In genomic region chr12:44812062-44812461, GRCh38 we compare ENCODE assay signal across 8 cellular contexts.
DNase-seq lines count a peak whose midpoint lies in the region; ATAC-seq, FAIRE-seq and TF ChIP-seq lines count a peak whose summit lies in the region.

No MANE protein-coding gene starts in this region.

- H3K9me3 ChIP-seq in T-helper 17 cell (ENCODE audit: control insufficient read depth, low read length, poor library complexity, severe bottlenecking), result no peaks in the 10 kb centered on the region

- no peaks in the 10 kb centered on the region for H3K27me3 Mint-ChIP-seq in T-helper 17 cell
- no peaks in the 10 kb centered on the region for H3K27me3 Mint-ChIP-seq in glutamatergic neuron (ENCODE audit: unreplicated experiment)

- H3K4me3 Mint-ChIP-seq in T-helper 17 cell (no peak overlapping the region), glutamatergic neuron (ENCODE audit: unreplicated experiment) (no peak overlapping the region)

- DNase-seq in T-helper 17 cell (peak in 1 of 3 donors; percentile 30), iPS-NIHi7 (ENCODE audit: extremely low spot score) (peak; percentile 15), glutamatergic neuron (no peak), HTR-8/SVneo (ENCODE audit: insufficient read length, low spot score) (no peak)

- peak overlapping the region; percentile 61 for H3K27ac Mint-ChIP-seq in T-helper 17 cell
- H3K27ac Mint-ChIP-seq in glutamatergic neuron (ENCODE audit: unreplicated experiment), result no peak overlapping the region

- H3K36me3 Mint-ChIP-seq in T-helper 17 cell (ENCODE audit: low read depth) (no peaks in the 10 kb centered on the region), glutamatergic neuron (ENCODE audit: unreplicated experiment) (no peaks in the 10 kb centered on the region)

- ATAC-seq in GM21447 (IDR thresholded peaks at IDR 0.05; ENCODE audit: unreplicated experiment), result peak; percentile 81
- ATAC-seq in T-helper 17 cell, result peak; percentile 82
- ATAC-seq in activated CD4-positive, CD25-positive, alpha-beta regulatory T cell treated with anti-CD3 and anti-CD28 coated beads, Interleukin-2, amount 50 U/mL, for 24 hours, result no peak
- no peak for ATAC-seq in HG02973 (IDR thresholded peaks at IDR 0.05; ENCODE audit: unreplicated experiment)

- FAIRE-seq in HTR-8/SVneo (lab: Jason Lieb, UNC), result no peak

- H3K4me1 Mint-ChIP-seq in T-helper 17 cell (peaks cover 17% of the 10 kb centered on the region), glutamatergic neuron (ENCODE audit: low read depth, unreplicated experiment) (peaks cover 5% of the 10 kb centered on the region)

- no peaks in the 10 kb centered on the region for H3K9me3 Mint-ChIP-seq in glutamatergic neuron (ENCODE audit: unreplicated experiment)

- TF ChIP-seq CTCF in GM12873 (IDR thresholded peaks at IDR 0.05; ENCODE audit: insufficient read depth, low read depth, low read length, missing control alignments) (peak; percentile 57), glutamatergic neuron (IDR thresholded peaks at IDR 0.05; ENCODE audit: partially characterized antibody, unreplicated experiment) (no peak)

Comparison
In these comparisons a context has a peak if more than half of its experiments do, and no peak if none do; other contexts are left out.
1. ATAC-seq: peak in GM21447 (single experiment) and T-helper 17 cell (single experiment); none in activated CD4-positive, CD25-positive, alpha-beta regulatory T cell treated with anti-CD3 and anti-CD28 coated beads, Interleukin-2, amount 50 U/mL, for 24 hours (0 of 2) and HG02973 (single experiment).